11 cellular contexts compared by ENCODE assay signal in the genomic region with DNA sequence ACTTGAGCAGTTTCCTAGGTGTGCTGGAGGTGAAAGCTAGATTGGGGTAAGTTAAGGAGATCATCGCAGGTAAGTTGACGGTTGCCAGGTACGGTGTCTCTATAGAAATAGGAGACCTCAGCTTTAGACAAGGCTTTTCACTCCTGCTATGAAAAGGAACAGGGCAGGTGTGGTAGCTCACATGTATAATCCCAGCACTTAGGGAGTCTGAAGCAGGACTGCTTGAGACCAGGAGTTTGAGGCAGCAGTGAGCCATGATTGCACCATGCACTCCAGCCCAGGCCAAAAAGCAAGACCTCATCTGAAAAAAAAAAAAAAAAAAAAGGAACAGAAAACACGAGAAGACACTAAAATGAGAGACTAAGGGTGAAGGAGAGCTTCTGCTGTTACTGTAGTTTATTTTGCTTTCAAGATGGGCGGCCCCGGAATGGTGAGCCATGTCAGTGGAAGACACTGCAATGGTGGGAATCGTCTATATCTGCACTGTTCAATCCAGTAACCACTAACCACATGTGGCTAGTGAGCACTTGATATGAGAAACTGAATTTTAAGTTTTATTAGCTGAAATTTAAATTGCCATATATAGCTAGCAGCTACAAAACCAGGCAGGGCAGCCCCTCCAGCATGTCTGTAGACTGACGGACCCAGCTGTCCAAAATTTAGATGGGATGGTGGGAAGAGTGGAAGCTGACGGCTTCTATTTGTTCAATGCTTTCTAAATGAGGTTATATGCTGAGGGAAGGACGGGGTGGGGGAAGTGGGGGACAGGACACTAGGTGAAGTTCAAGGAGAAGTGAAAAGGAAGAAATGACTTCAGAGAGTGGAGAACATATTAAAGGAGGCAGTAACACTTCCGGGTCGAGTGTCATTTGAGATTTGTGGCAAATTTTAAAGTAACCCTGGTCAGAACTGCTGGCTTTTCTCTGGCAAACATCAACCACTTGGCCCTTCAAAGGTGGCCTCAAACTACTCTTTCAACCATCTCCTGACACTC. TPM values are rescaled to one million over a fixed set of nuclear protein-coding genes. Genes with fewer than 3 reads are reported as not detected.
DNase-seq lines count a peak whose midpoint lies in the region; ATAC-seq, FAIRE-seq and TF ChIP-seq lines count a peak whose summit lies in the region.
"Had no signal": no experiment of that assay in that cellular context is flagged by ENCODE, and none has a peak within 500 bp of the region (broad histone marks: within the 10 kb centered on the region; RNA-seq: fewer than 3 reads in every experiment).

No MANE protein-coding gene starts in this region.

- DNase-seq in NCI-H2107 treated with DMSO at 0.1 percent for 48 hours (lab: John Stamatoyannopoulos, UW; ENCODE audit: unreplicated experiment), result peak; percentile 13
- DNase-seq in NCI-H2107 (lab: John Stamatoyannopoulos, UW), result no peak
- DNase-seq in lower lobe of right lung, result no peak
- no peak for DNase-seq in ureter (ENCODE audit: low spot score)
- DNase-seq in small intestine, result no peak
- DNase-seq: NCI-H1930, T-helper 2 cell had no signal

- H3K9me3 ChIP-seq in lower lobe of right lung (no peaks in the 10 kb centered on the region), small intestine (ENCODE audit: control insufficient read depth, low read depth) (no peaks in the 10 kb centered on the region)

- no peak for FAIRE-seq in small intestine (lab: Jason Lieb, UNC)

- peak; percentile 38 for ATAC-seq in GM21447 (IDR thresholded peaks at IDR 0.05; ENCODE audit: unreplicated experiment)
- ATAC-seq in HG03571 (IDR thresholded peaks at IDR 0.05; ENCODE audit: unreplicated experiment), result peak; percentile 61
- ATAC-seq in lower lobe of right lung, result peak; percentile 39 to 41
- no peak for ATAC-seq in HG03039 (IDR thresholded peaks at IDR 0.05; ENCODE audit: unreplicated experiment)

- 78 to 87% (median 79%) methylated on average over 12 of the region's 12 CpGs for WGBS in small intestine, 3 donors

- H3K4me1 ChIP-seq in lower lobe of right lung, result peaks cover 34% of the 10 kb centered on the region
- peaks cover 3 to 8% of the 10 kb centered on the region in 2 donors for H3K4me1 ChIP-seq in small intestine (ENCODE audit: control insufficient read depth in 2 of 2, insufficient read depth in 1 of 2, low read depth in 1 of 2, low read length in 1 of 2)

- no peak overlapping the region for H3K27ac ChIP-seq in lower lobe of right lung
- H3K27ac ChIP-seq in small intestine (ENCODE audit: low read depth in 1 of 2, low read length in 1 of 2), result peak overlapping the region in 1 of 2 donors; percentile 12
- H3K27ac ChIP-seq: 22Rv1 had no signal

- H3K27me3 ChIP-seq in lower lobe of right lung (ENCODE audit: low read depth), result no peaks in the 10 kb centered on the region
- no peaks in the 10 kb centered on the region for H3K27me3 ChIP-seq in small intestine (ENCODE audit: control insufficient read depth in 2 of 2, insufficient read depth in 2 of 2, low read length in 2 of 2)

- no peak for TF ChIP-seq CTCF in lower lobe of right lung (IDR thresholded peaks at IDR 0.05)

- H3K36me3 ChIP-seq in lower lobe of right lung (no peaks in the 10 kb centered on the region), small intestine (ENCODE audit: control insufficient read depth in 2 of 2, insufficient read depth in 2 of 2, low read length in 2 of 2) (no peaks in the 10 kb centered on the region)

- H3K4me3 ChIP-seq in lower lobe of right lung, result no peak overlapping the region
- no peak overlapping the region for H3K4me3 ChIP-seq in small intestine (ENCODE audit: low read depth in 1 of 2, low read length in 2 of 2)

- intact Hi-C loops in lower lobe of right lung (cut with DNase I), result no loop called here

RNA-seq across cellular contexts. Expression of a gene that starts 9.7 kb away (rescaled TPM):
- total RNA-seq in lower lobe of right lung (67.6 TPM), ureter (36.9 TPM)
- polyA plus RNA-seq in small intestine, result 10 to 100 TPM in 1 of 3 donors, 1 to 10 TPM in 2; 4.5 to 11.3 (median 7.7) TPM
